ENCODE assay signal across 11 cellular contexts in the genomic region with DNA sequence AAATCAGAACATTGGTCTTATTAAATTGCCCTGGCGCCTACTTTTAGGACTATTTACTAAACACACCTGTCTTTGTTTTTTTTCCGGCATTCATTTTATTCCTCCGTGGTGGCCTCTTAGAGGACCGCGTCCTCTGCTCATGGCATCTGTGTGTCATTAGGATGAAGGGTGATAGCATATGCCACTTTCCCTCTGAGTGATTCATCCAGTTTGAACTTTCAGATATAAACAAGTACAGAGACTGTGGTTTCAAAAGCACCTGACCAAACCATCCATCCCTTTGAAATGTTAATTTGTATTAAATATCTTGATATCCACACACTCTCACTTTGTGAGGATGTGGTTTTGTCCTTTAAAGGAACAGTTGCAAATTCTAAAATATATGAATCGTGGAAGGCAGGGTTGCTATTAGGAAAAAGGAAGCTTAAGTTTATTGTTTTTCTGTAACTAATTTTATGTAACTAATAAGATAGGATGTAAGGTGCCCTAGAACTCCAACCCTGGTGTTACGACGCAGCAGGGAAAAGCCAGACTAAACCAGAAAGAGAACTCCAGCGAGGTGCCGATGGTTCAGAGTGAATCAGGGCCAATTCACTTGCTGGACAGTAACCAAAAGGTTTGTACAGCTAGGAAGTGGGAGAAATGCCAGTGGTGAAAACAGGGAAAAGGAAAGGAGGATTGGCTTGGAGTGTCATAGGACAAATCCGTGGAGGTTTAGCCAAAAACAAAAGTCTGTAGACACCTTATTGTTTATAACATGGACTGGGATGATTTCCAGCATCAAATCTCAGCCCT.
DNase-seq lines count a peak whose midpoint lies in the region; ATAC-seq and TF ChIP-seq lines count a peak whose summit lies in the region.
"Had no signal": no experiment of that assay in that cellular context is flagged by ENCODE, and none has a peak within 500 bp of the region (broad histone marks: within the 10 kb centered on the region; RNA-seq: fewer than 3 reads in every experiment).

No MANE protein-coding gene starts in this region.

- in situ Hi-C loops in GM13976 (cut with MboI; ENCODE audit: low sequenced_read_pairs, unreplicated experiment), result no loop called here

- H3K27ac Mint-ChIP-seq in CD4-positive, CD25-positive, alpha-beta regulatory T cell, result peak overlapping the region in 2 of 3 donors; percentile 71 to 80
- H3K27ac Mint-ChIP-seq in HFFc6, result no peak overlapping the region
- peak overlapping the region; percentile 63 for H3K27ac Mint-ChIP-seq in activated naive CD8-positive, alpha-beta T cell treated with anti-CD3 and anti-CD28 coated beads for 36 hours
- no peak overlapping the region for H3K27ac Mint-ChIP-seq in activated T-cell treated with anti-CD3 and anti-CD28 coated beads, Interleukin-2, amount 50 U/mL, for 24 hours
- H3K27ac Mint-ChIP-seq: activated CD4-positive, alpha-beta T cell treated with anti-CD3 and anti-CD28 coated beads, Interleukin-2, amount 10 ng/mL, durations not matched to agents 7 days and 5 days had no signal

- peak overlapping the region in 2 of 4 donors; percentile 10 to 25 for H3K4me3 Mint-ChIP-seq in CD4-positive, CD25-positive, alpha-beta regulatory T cell
- H3K4me3 Mint-ChIP-seq in HFFc6, result no peak overlapping the region
- no peak overlapping the region for H3K4me3 Mint-ChIP-seq in activated naive CD8-positive, alpha-beta T cell treated with anti-CD3 and anti-CD28 coated beads for 36 hours
- H3K4me3 Mint-ChIP-seq in activated T-cell treated with anti-CD3 and anti-CD28 coated beads, Interleukin-2, amount 50 U/mL, for 24 hours, result no peak overlapping the region
- H3K4me3 Mint-ChIP-seq: activated CD4-positive, alpha-beta T cell treated with anti-CD3 and anti-CD28 coated beads, Interleukin-2, amount 10 ng/mL, durations not matched to agents 7 days and 5 days had no signal

- ATAC-seq in CD4-positive, CD25-positive, alpha-beta regulatory T cell (ENCODE audit: low read depth in 2 of 2), result peak; percentile 53 to 56
- ATAC-seq in left ventricle myocardium superior, result peak; percentile 68

- H3K9me3 ChIP-seq in CD4-positive, CD25-positive, alpha-beta regulatory T cell (ENCODE audit: control insufficient read depth in 2 of 2, low read length in 2 of 2), result no peaks in the 10 kb centered on the region
- H3K9me3 ChIP-seq: tibial nerve had no signal

- DNase-seq in CD4-positive, CD25-positive, alpha-beta regulatory T cell, result peak in 2 of 3 donors; percentile 25 to 29
- DNase-seq in HFFc6 (peak; percentile 18), left ventricle myocardium superior (no peak), GM13976 (ENCODE audit: low spot score) (no peak), NCI-H748 (lab: John Stamatoyannopoulos, UW; ENCODE audit: unreplicated experiment) (no peak), GM20000 (ENCODE audit: low spot score) (no peak)
- DNase-seq in activated naive CD8-positive, alpha-beta T cell treated with anti-CD3 and anti-CD28 coated beads for 36 hours, result no peak
- no peak for DNase-seq in activated T-cell treated with anti-CD3 and anti-CD28 coated beads, Interleukin-2, amount 50 U/mL, for 24 hours
- DNase-seq: activated CD4-positive, alpha-beta T cell treated with anti-CD3 and anti-CD28 coated beads, Interleukin-2, amount 10 ng/mL, durations not matched to agents 7 days and 5 days; NCI-H82 had no signal

- H3K27me3 ChIP-seq in CD4-positive, CD25-positive, alpha-beta regulatory T cell (ENCODE audit: control insufficient read depth, insufficient read depth, low read length), result no peaks in the 10 kb centered on the region
- H3K27me3 ChIP-seq: tibial nerve had no signal

- no peaks in the 10 kb centered on the region for H3K36me3 ChIP-seq in CD4-positive, CD25-positive, alpha-beta regulatory T cell (ENCODE audit: control insufficient read depth, insufficient read depth, low read length)
- H3K36me3 ChIP-seq: tibial nerve had no signal

- intact Hi-C loops in left ventricle myocardium superior (cut with micrococcal nuclease), result no loop called here

- peak overlapping the region; percentile 41 for H3K4me3 ChIP-seq in CD4-positive, CD25-positive, alpha-beta regulatory T cell (ENCODE audit: low read depth, low read length)
- H3K4me3 ChIP-seq: tibial nerve had no signal

- H3K27ac ChIP-seq in CD4-positive, CD25-positive, alpha-beta regulatory T cell (ENCODE audit: insufficient read depth, low read length, poor library complexity, severe bottlenecking), result no peak overlapping the region
- H3K27ac ChIP-seq: tibial nerve had no signal

- no peaks in the 10 kb centered on the region for H3K9me3 Mint-ChIP-seq in CD4-positive, CD25-positive, alpha-beta regulatory T cell
- H3K9me3 Mint-ChIP-seq in HFFc6, result no peaks in the 10 kb centered on the region
- no peaks in the 10 kb centered on the region for H3K9me3 Mint-ChIP-seq in activated naive CD8-positive, alpha-beta T cell treated with anti-CD3 and anti-CD28 coated beads for 36 hours
- no peaks in the 10 kb centered on the region for H3K9me3 Mint-ChIP-seq in activated T-cell treated with anti-CD3 and anti-CD28 coated beads, Interleukin-2, amount 50 U/mL, for 24 hours
- H3K9me3 Mint-ChIP-seq: activated CD4-positive, alpha-beta T cell treated with anti-CD3 and anti-CD28 coated beads, Interleukin-2, amount 10 ng/mL, durations not matched to agents 7 days and 5 days had no signal

- H3K4me1 ChIP-seq in CD4-positive, CD25-positive, alpha-beta regulatory T cell (ENCODE audit: control insufficient read depth, insufficient read depth, low read length, poor library complexity, severe bottlenecking), result peaks cover 42% of the 10 kb centered on the region

- H3K4me1 Mint-ChIP-seq in CD4-positive, CD25-positive, alpha-beta regulatory T cell, result peaks cover 27 to 51% (median 41%) of the 10 kb centered on the region in 4 donors
- H3K4me1 Mint-ChIP-seq in HFFc6 (ENCODE audit: low read depth), result peaks cover 24% of the 10 kb centered on the region
- H3K4me1 Mint-ChIP-seq in activated naive CD8-positive, alpha-beta T cell treated with anti-CD3 and anti-CD28 coated beads for 36 hours, result peaks cover 40% of the 10 kb centered on the region
- peaks cover 40% of the 10 kb centered on the region for H3K4me1 Mint-ChIP-seq in activated T-cell treated with anti-CD3 and anti-CD28 coated beads, Interleukin-2, amount 50 U/mL, for 24 hours (ENCODE audit: low read depth)

- H3K36me3 Mint-ChIP-seq in CD4-positive, CD25-positive, alpha-beta regulatory T cell, result peaks cover 17% of the 10 kb centered on the region
- H3K36me3 Mint-ChIP-seq in HFFc6 (ENCODE audit: low read depth), result no peaks in the 10 kb centered on the region
- peaks cover 5% of the 10 kb centered on the region for H3K36me3 Mint-ChIP-seq in activated naive CD8-positive, alpha-beta T cell treated with anti-CD3 and anti-CD28 coated beads for 36 hours
- peaks cover 3% of the 10 kb centered on the region for H3K36me3 Mint-ChIP-seq in activated T-cell treated with anti-CD3 and anti-CD28 coated beads, Interleukin-2, amount 50 U/mL, for 24 hours (ENCODE audit: low read depth)

- no peak for TF ChIP-seq CTCF in HFFc6 (IDR thresholded peaks at IDR 0.05)
- no peak for TF ChIP-seq CTCF in GM13976 (IDR thresholded peaks at IDR 0.05; ENCODE audit: borderline replicate concordance, control extremely low read depth, extremely low read depth, insufficient read depth, missing control alignments)
- no peak for TF ChIP-seq CTCF in GM20000 (IDR thresholded peaks at IDR 0.05; ENCODE audit: extremely low read depth, missing control alignments)

- H3K27me3 Mint-ChIP-seq in CD4-positive, CD25-positive, alpha-beta regulatory T cell, result no peaks in the 10 kb centered on the region
- peaks cover 9% of the 10 kb centered on the region; the same call in 1 of the 2 replicates for H3K27me3 Mint-ChIP-seq in HFFc6 (ENCODE audit: insufficient read depth)
- no peaks in the 10 kb centered on the region for H3K27me3 Mint-ChIP-seq in activated naive CD8-positive, alpha-beta T cell treated with anti-CD3 and anti-CD28 coated beads for 36 hours
- H3K27me3 Mint-ChIP-seq in activated T-cell treated with anti-CD3 and anti-CD28 coated beads, Interleukin-2, amount 50 U/mL, for 24 hours, result no peaks in the 10 kb centered on the region
- H3K27me3 Mint-ChIP-seq: activated CD4-positive, alpha-beta T cell treated with anti-CD3 and anti-CD28 coated beads, Interleukin-2, amount 10 ng/mL, durations not matched to agents 7 days and 5 days had no signal

Comparison
In these comparisons a context has a peak if more than half of its experiments do, and no peak if none do; other contexts are left out.
1. DNase-seq: peak in CD4-positive, CD25-positive, alpha-beta regulatory T cell (2 of 3) and HFFc6 (single experiment); none in activated naive CD8-positive, alpha-beta T cell treated with anti-CD3 and anti-CD28 coated beads for 36 hours (single experiment), left ventricle myocardium superior (single experiment), GM13976 (single experiment), activated T-cell treated with anti-CD3 and anti-CD28 coated beads, Interleukin-2, amount 50 U/mL, for 24 hours (single experiment), NCI-H748 (single experiment) and GM20000 (single experiment).
2. H3K27ac Mint-ChIP-seq: peak in CD4-positive, CD25-positive, alpha-beta regulatory T cell (2 of 3) and activated naive CD8-positive, alpha-beta T cell treated with anti-CD3 and anti-CD28 coated beads for 36 hours (single experiment); none in HFFc6 (single experiment) and activated T-cell treated with anti-CD3 and anti-CD28 coated beads, Interleukin-2, amount 50 U/mL, for 24 hours (single experiment).